ENCODE assay signal across 1 cellular context in genomic region chr22:18042685-18043084, GRCh38.
TF ChIP-seq lines count a peak whose summit lies in the region.

No MANE protein-coding gene starts in this region.

TF ChIP-seq in K562, 482 proteins besides CTCF, POLR2A, EP300 and RAD21:
- TF ChIP-seq TAF7 (tag; IDR thresholded peaks at IDR 0.05) (no peak), CEBPB (tag; IDR thresholded peaks at IDR 0.05) (peak; percentile 81), TAL1 (IDR thresholded peaks at IDR 0.05) (no peak)
